ENCODE assay signal across 10 cellular contexts in the genomic region with DNA sequence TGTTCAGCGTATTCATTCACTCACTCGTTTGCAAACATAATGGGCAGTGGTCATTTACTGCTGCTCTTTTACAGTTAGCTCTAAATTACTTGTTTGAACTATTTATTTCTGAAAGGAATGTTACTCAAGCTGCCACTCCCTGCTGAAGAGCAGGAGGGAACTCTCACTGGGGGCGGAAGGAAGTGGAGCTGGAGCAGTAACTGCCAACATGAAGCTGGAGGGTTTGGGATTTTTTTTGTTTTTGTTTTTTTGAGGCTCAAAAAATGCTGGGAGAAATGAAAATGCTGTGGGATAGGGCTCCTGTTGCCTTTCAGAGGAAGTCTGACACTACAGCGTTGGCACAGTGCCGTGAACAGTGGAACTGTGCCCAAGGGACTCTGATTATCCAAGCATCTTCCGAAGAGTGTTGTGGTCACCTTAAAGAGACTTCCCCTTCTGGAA. TPM values are rescaled to one million over a fixed set of nuclear protein-coding genes. Genes with fewer than 3 reads are reported as not detected.
A peak's percentile ranks its signal among the peaks of the same experiment; 100 is the strongest.
DNase-seq lines count a peak whose midpoint lies in the region; ATAC-seq, FAIRE-seq and TF ChIP-seq lines count a peak whose summit lies in the region.
"Had no signal": no experiment of that assay in that cellular context is flagged by ENCODE, and none has a peak within 500 bp of the region (broad histone marks: within the 10 kb centered on the region; RNA-seq: fewer than 3 reads in every experiment).

No MANE protein-coding gene starts in this region.

- H4K20me1 ChIP-seq in endothelial cell of umbilical vein (replicated peaks; ENCODE audit: control insufficient read depth, extremely low read depth, insufficient read depth, low read length), result no peaks in the 10 kb centered on the region

- FAIRE-seq in A549 (lab: Jason Lieb, UNC) (no peak), endothelial cell of umbilical vein (lab: Jason Lieb, UNC) (peak; percentile 93)

- DNase-seq in A549 (ENCODE audit: low read depth in 1 of 2, low spot score in 1 of 2) (peak in 1 of 2 experiments; percentile 25), NCI-H748 (lab: John Stamatoyannopoulos, UW; ENCODE audit: unreplicated experiment) (peak; percentile 64), endothelial cell of umbilical vein (ENCODE audit: low read depth, low spot score) (peak; percentile 82), COR-L47 (lab: John Stamatoyannopoulos, UW) (no peak)
- DNase-seq: activated CD4-positive, alpha-beta T cell treated with anti-CD3 and anti-CD28 coated beads for 48 hours; CD8-positive, alpha-beta memory T cell had no signal

- no peaks in the 10 kb centered on the region for H3K9me1 ChIP-seq in endothelial cell of umbilical vein (replicated peaks; ENCODE audit: control insufficient read depth, extremely low read depth, insufficient read depth, low read length)

- H3K9ac ChIP-seq in endothelial cell of umbilical vein (replicated peaks; ENCODE audit: extremely low read depth, insufficient read depth, low read length), result no peak overlapping the region
- no peak overlapping the region for H3K9ac ChIP-seq in mucosa of rectum (ENCODE audit: low read depth in 1 of 2, low read length in 2 of 2)

- H3K27ac ChIP-seq in A549 (no peak overlapping the region; a peak in 1 of 6 replicates), endothelial cell of umbilical vein (ENCODE audit: insufficient read depth, low read depth, low read length) (no peak overlapping the region), mucosa of rectum (ENCODE audit: low read depth in 2 of 2, low read length in 2 of 2) (peak overlapping the region; percentile 61 to 62)

- H3K27me3 ChIP-seq in endothelial cell of umbilical vein (ENCODE audit: control insufficient read depth in 2 of 2, insufficient read depth in 2 of 2, low read length in 2 of 2), result no peaks in the 10 kb centered on the region
- no peaks in the 10 kb centered on the region for H3K27me3 ChIP-seq in mucosa of rectum (ENCODE audit: control insufficient read depth in 2 of 2, insufficient read depth in 2 of 2, low read length in 2 of 2)

- TF ChIP-seq EP300 in A549 (IDR thresholded peaks at IDR 0.05), result no peak

- H3K9me3 ChIP-seq in A549 (no peaks in the 10 kb centered on the region), endothelial cell of umbilical vein (replicated peaks; ENCODE audit: control insufficient read depth, insufficient read depth, low read length) (no peaks in the 10 kb centered on the region), mucosa of rectum (ENCODE audit: control insufficient read depth in 2 of 2, low read length in 2 of 2) (no peaks in the 10 kb centered on the region)

- POLR2A ChIA-PET in A549 (lab: Yijun Ruan, JAX) (no interaction called here), endothelial cell of umbilical vein (lab: Charles Lee) (interaction anchor here (1.5 kb wide), 1 partner anchor 44 kb away, joined by 4 read pairs; a partner anchor contains a TSS)

- H3K4me2 ChIP-seq in A549, result peak overlapping the region; percentile 8; the same call in 1 of the 3 replicates
- H3K4me2 ChIP-seq in endothelial cell of umbilical vein (ENCODE audit: insufficient read depth, low read length), result peak overlapping the region; percentile 11

- no peak for TF ChIP-seq RAD21 in A549 (conservative IDR thresholded peaks at IDR 0.05 in 1 of 2, IDR thresholded peaks at IDR 0.05 in 1 of 2)

- CTCF ChIA-PET in A549 (lab: Yijun Ruan, JAX), result no interaction called here
- CTCF ChIA-PET in endothelial cell of umbilical vein (lab: Charles Lee), result interaction anchor here (0.9 to 1.5 kb wide), 3 partner anchors 10 to 138 kb away, joined by 3 to 4 read pairs (median 3); no protein-coding TSS in a partner anchor

- peaks cover 4 to 6% of the 10 kb centered on the region in 2 experiments for H3K36me3 ChIP-seq in endothelial cell of umbilical vein (ENCODE audit: control insufficient read depth in 2 of 2, extremely low read depth in 1 of 2, insufficient read depth in 2 of 2, low read length in 2 of 2)
- peaks cover 13 to 18% of the 10 kb centered on the region in 2 donors for H3K36me3 ChIP-seq in mucosa of rectum (ENCODE audit: control insufficient read depth in 2 of 2, insufficient read depth in 2 of 2, low read length in 2 of 2)

- intact Hi-C loops in endothelial cell of umbilical vein (cut with micrococcal nuclease), result no loop called here

- no peak overlapping the region for H2AFZ ChIP-seq in endothelial cell of umbilical vein (ENCODE audit: low read depth, low read length)

- ATAC-seq in A549 (peak; percentile 50 to 67; a peak in 3 of 6 replicates), HG02970 (IDR thresholded peaks at IDR 0.05; ENCODE audit: low FRiP score, unreplicated experiment) (no peak), GM21447 (IDR thresholded peaks at IDR 0.05; ENCODE audit: unreplicated experiment) (no peak), HG03439 (IDR thresholded peaks at IDR 0.05; ENCODE audit: unreplicated experiment) (no peak)

- no peak overlapping the region for H3K4me3 ChIP-seq in A549
- H3K4me3 ChIP-seq in endothelial cell of umbilical vein (replicated peaks in 1 of 3; ENCODE audit: insufficient read depth in 1 of 3, low read depth in 1 of 3, low read length in 3 of 3), result no peak overlapping the region
- no peak overlapping the region for H3K4me3 ChIP-seq in mucosa of rectum (ENCODE audit: low read length in 2 of 2)

- dilution Hi-C loops in endothelial cell of umbilical vein (cut with MboI; ENCODE audit: extremely low pct_ligation_motif_present, low sequenced_read_pairs), result no loop called here

- BruUV-seq in endothelial cell of umbilical vein (replicated peaks; lab: Mats Ljungman, UMichigan), result TSS peak; percentile 38

- no peaks in the 10 kb centered on the region for H3K79me2 ChIP-seq in endothelial cell of umbilical vein (ENCODE audit: control insufficient read depth, insufficient read depth, low read length)

- TF ChIP-seq POLR2A in A549 (IDR thresholded peaks at IDR 0.05; ENCODE audit: low read length), result no peak
- no peak for TF ChIP-seq POLR2A in endothelial cell of umbilical vein (IDR thresholded peaks at IDR 0.05; ENCODE audit: low read depth, low read length)

- no peak for TF ChIP-seq CTCF in A549 (IDR thresholded peaks at IDR 0.05)
- no peak for TF ChIP-seq CTCF in endothelial cell of umbilical vein (IDR thresholded peaks at IDR 0.05; ENCODE audit: extremely low read depth in 1 of 2, insufficient read depth in 1 of 2, low read depth in 1 of 2, low read length in 2 of 2)

- peaks cover 11% of the 10 kb centered on the region; the same call in 2 of the 3 replicates for H3K4me1 ChIP-seq in A549
- peaks cover 12% of the 10 kb centered on the region for H3K4me1 ChIP-seq in endothelial cell of umbilical vein (ENCODE audit: control insufficient read depth, extremely low read depth, insufficient read depth, low read length)
- H3K4me1 ChIP-seq in mucosa of rectum (ENCODE audit: control insufficient read depth in 2 of 2, insufficient read depth in 2 of 2, low read length in 2 of 2), result peaks cover 8 to 21% of the 10 kb centered on the region in 2 donors

- WGBS in A549 (ENCODE audit: missing lambda C conversion rate), result 63% methylated on average over 6 of the region's 6 CpGs

TF ChIP-seq in A549, 52 proteins besides CTCF, POLR2A, EP300 and RAD21 (continues in another document):
- TF ChIP-seq JUNB (IDR thresholded peaks at IDR 0.05) (no peak), RNF2 (IDR thresholded peaks at IDR 0.05; ENCODE audit: borderline replicate concordance, low read depth) (no peak), MAFK (IDR thresholded peaks at IDR 0.05; ENCODE audit: partially characterized antibody) (no peak), ESRRA (IDR thresholded peaks at IDR 0.05; ENCODE audit: borderline replicate concordance, low read length) (no peak)
- TF ChIP-seq, protein P1, sequence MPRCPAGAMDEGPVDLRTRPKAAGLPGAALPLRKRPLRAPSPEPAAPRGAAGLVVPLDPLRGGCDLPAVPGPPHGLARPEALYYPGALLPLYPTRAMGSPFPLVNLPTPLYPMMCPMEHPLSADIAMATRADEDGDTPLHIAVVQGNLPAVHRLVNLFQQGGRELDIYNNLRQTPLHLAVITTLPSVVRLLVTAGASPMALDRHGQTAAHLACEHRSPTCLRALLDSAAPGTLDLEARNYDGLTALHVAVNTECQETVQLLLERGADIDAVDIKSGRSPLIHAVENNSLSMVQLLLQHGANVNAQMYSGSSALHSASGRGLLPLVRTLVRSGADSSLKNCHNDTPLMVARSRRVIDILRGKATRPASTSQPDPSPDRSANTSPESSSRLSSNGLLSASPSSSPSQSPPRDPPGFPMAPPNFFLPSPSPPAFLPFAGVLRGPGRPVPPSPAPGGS (IDR thresholded peaks at IDR 0.05), result no peak

TF ChIP-seq in endothelial cell of umbilical vein, 7 proteins besides CTCF, POLR2A, EP300 and RAD21:
- TF ChIP-seq POLR2AphosphoS5 (IDR thresholded peaks at IDR 0.05; ENCODE audit: insufficient read depth, low read depth, low read length) (no peak), FOS (IDR thresholded peaks at IDR 0.05; ENCODE audit: borderline replicate concordance, insufficient read depth, low read length) (no peak)
- TF ChIP-seq, protein P2, sequence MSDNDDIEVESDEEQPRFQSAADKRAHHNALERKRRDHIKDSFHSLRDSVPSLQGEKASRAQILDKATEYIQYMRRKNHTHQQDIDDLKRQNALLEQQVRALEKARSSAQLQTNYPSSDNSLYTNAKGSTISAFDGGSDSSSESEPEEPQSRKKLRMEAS (IDR thresholded peaks at IDR 0.05; ENCODE audit: insufficient read depth, insufficient read length), result no peak

RNA-seq across cellular contexts. Expression of a gene that starts 44.1 kb away (rescaled TPM):
- polyA plus RNA-seq in A549 (2011; rRNA removed) (16.3 and 22.4 TPM in 2 replicates), A549 (2017; fragmentation: RNase III; extraction: RNeasy Plus Mini Kit Qiagen cat#74134 plus additional on column Dnase treatment) (18.1 to 22.7 TPM (median 19.7 TPM) in 3 replicates), endothelial cell of umbilical vein (3.8 and 4.2 TPM in 2 replicates)
- polyA plus RNA-seq in A549 (2012; cell fraction: cytosol; rRNA removed), result 3.1 TPM in 2 replicates
- polyA plus RNA-seq in A549 (2012; cell fraction: nucleus; rRNA removed), result 1.5 and 2.7 TPM in 2 replicates
- polyA minus RNA-seq in A549 (2011; rRNA and poly(A)+ RNA removed), result 5.0 and 5.9 TPM in 2 replicates
- total RNA-seq in endothelial cell of umbilical vein, result 38.9 and 40.4 TPM in 2 replicates
- polyA plus RNA-seq in endothelial cell of umbilical vein (2011; cell fraction: cytosol; rRNA removed), result 9.1 and 10.3 TPM in 2 replicates
- 9.4 and 16.8 TPM in 2 replicates for polyA plus RNA-seq in endothelial cell of umbilical vein (2011; cell fraction: nucleus; rRNA removed)
- 17.1 and 27.1 TPM in 2 replicates for polyA plus RNA-seq in endothelial cell of umbilical vein (2012)
- polyA minus RNA-seq in endothelial cell of umbilical vein, result 8.2 and 10.0 TPM in 2 replicates
- 19.0 TPM for polyA minus RNA-seq in endothelial cell of umbilical vein (2011; cell fraction: cytosol; rRNA and poly(A)+ RNA removed)
- polyA minus RNA-seq in endothelial cell of umbilical vein (2011; cell fraction: nucleus; rRNA and poly(A)+ RNA removed), result 8.4 and 9.9 TPM in 2 replicates

Comparison
In these comparisons a context has a peak if more than half of its experiments do, and no peak if none do; other contexts are left out.
1. ATAC-seq: peak in A549 (2 of 2); none in HG02970 (single experiment), GM21447 (single experiment) and HG03439 (single experiment).
2. H3K27ac ChIP-seq: peak in mucosa of rectum (2 of 2); none in A549 (0 of 2) and endothelial cell of umbilical vein (single experiment).